ENCODE assay signal across 8 cellular contexts in the genomic region with DNA sequence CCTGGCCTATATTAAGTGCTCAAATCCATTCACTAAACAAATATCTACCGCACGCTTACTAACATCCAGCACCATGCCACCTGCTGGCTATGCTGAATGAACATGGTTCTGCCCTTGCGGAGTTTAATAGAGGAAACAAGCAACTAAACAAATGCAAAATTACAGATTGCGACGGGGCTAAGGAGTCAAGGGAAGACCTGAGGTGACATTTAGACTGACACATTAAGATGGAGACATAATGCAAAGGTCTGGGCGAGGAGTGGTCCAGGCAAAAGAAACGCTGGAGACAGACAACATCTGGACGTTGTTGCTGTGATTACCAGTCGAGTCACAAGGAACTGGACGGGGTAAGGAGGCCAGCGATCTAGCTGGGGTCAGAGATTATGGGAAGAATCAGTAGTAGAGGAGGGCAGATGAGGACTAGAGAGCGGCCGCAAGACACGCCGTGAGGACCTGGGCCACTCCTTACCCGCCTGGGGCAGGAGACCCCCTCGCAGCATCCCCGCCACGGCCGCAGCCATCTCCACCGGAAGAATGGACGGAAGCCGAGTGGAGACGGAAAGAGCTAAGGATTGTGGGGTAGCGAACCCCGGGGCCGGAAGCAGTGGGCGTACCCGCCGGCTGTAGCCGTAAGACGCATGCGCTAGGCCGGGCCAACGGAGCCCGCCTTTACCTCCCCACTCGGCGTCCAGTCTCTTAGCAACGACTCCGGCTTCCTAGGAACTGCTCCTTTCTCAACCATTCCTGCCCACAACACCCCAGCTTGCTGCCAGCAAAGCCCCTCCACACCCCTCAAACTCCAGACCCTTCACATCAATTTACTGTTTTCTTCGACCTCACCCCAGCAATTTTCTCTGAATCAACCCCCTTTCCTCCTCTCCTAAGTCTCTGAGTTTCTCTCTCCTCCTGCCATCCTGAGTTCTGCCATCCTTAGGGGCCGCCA. TPM values are rescaled to one million over a fixed set of nuclear protein-coding genes. Genes with fewer than 3 reads are reported as not detected.
DNase-seq lines count a peak whose midpoint lies in the region; ATAC-seq, FAIRE-seq and TF ChIP-seq lines count a peak whose summit lies in the region.

A gene with protein sequence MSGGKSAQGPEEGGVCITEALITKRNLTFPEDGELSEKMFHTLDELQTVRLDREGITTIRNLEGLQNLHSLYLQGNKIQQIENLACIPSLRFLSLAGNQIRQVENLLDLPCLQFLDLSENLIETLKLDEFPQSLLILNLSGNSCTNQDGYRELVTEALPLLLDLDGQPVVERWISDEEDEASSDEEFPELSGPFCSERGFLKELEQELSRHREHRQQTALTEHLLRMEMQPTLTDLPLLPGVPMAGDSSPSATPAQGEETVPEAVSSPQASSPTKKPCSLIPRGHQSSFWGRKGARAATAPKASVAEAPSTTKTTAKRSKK (plus strand): TSS at position 680 of the 943 bp plus-strand sequence. CDS start 320 bp downstream, outside the sequence.
A gene (minus strand): TSS at position 551 of the 943 bp plus-strand sequence. CDS start 30 bp downstream, at position 521.

- H3K36me3 ChIP-seq in adrenal gland (replicated peaks in 1 of 2) = peaks cover 0 to 27% of the 10 kb centered on the region in 2 donors

- ATAC-seq in HG02798 (IDR thresholded peaks at IDR 0.05; ENCODE audit: poor library complexity, unreplicated experiment) = peak; percentile 97
- peak; percentile 96 for ATAC-seq in left cardiac atrium

- no peaks in the 10 kb centered on the region for H3K27me3 ChIP-seq in adrenal gland

- H3K9me3 ChIP-seq in adrenal gland (replicated peaks in 1 of 3) = no peaks in the 10 kb centered on the region

- H3K4me1 ChIP-seq in adrenal gland (replicated peaks in 1 of 2) = peaks cover 6 to 16% of the 10 kb centered on the region in 2 donors

- FAIRE-seq in GM12891 (lab: Jason Lieb, UNC) = peak; percentile 94

- peak within 1 kb of the TSS in 3 of 4 donors; percentile 14 to 95 (median 55) for H3K4me3 ChIP-seq in adrenal gland

- H3K27ac ChIP-seq in adrenal gland = peak within 1 kb of the TSS in 4 of 5 donors; percentile 24 to 85 (median 57)

- TF ChIP-seq POLR2A in GM12891 (IDR thresholded peaks at IDR 0.05; ENCODE audit: low read depth, low read length) = peak; percentile 96
- TF ChIP-seq POLR2A in adrenal gland (IDR thresholded peaks at IDR 0.05) = peak; percentile 42 to 73

- peak; percentile 98 for DNase-seq in GM12891 (ENCODE audit: insufficient read length, low spot score)
- DNase-seq in NCI-H1436 (lab: John Stamatoyannopoulos, UW) = peak; percentile 95
- DNase-seq in SW480 (ENCODE audit: low spot score) = peak; percentile 90
- DNase-seq in adrenal gland = peak; percentile 92 to 97 (median 94)
- peak; percentile 95 for DNase-seq in left cardiac atrium
- DNase-seq in posterior vena cava (ENCODE audit: low spot score) = peak; percentile 98
- DNase-seq in ureter (ENCODE audit: low spot score) = peak; percentile 95

- 0 to 1% (median 0%) methylated on average over 35 to 42 of the region's 42 CpGs for WGBS in adrenal gland, 4 donors

- intact Hi-C loops in adrenal gland (cut with DNase I) = no loop called here
- intact Hi-C loops in left cardiac atrium (cut with DNase I) = no loop called here
- intact Hi-C loops in posterior vena cava (cut with DNase I) = no loop called here

- peak in 5 of 6 experiments; percentile 9 to 32 (median 22) for TF ChIP-seq CTCF in adrenal gland (IDR thresholded peaks at IDR 0.05)

TF ChIP-seq in GM12891, 5 proteins besides CTCF, POLR2A, EP300 and RAD21:
- no peak for TF ChIP-seq SPI1 (IDR thresholded peaks at IDR 0.05; ENCODE audit: low read depth, low read length)
- peak; percentile 97 for TF ChIP-seq POLR2AphosphoS5 (IDR thresholded peaks at IDR 0.05; ENCODE audit: low read depth, low read length)
- TF ChIP-seq TAF1 (IDR thresholded peaks at IDR 0.05; ENCODE audit: low read depth, low read length) = peak; percentile 94
- TF ChIP-seq PAX5 (IDR thresholded peaks at IDR 0.05; ENCODE audit: insufficient read depth, low read length, severe bottlenecking) = no peak
- TF ChIP-seq POU2F2 (IDR thresholded peaks at IDR 0.05; ENCODE audit: low read depth, low read length) = peak; percentile 87; the same call in 1 of the 2 replicates

RNA-seq across cellular contexts. Expression of the first gene that starts in this region (rescaled TPM):
- polyA plus RNA-seq in GM12891 (2012; ENCODE audit: low read depth, missing spikeins) = 0.56 TPM
- under 1 TPM in 5 of 8 donors, not detected in 3; 0.20 to 0.81 (median 0.28) TPM for total RNA-seq in adrenal gland
- 1 to 10 TPM; 1.6 to 2.3 (median 1.9) TPM for polyA plus RNA-seq in adrenal gland
- total RNA-seq in left cardiac atrium = not detected
- not detected for total RNA-seq in posterior vena cava
- 0.31 TPM for total RNA-seq in ureter

RNA-seq across cellular contexts. Expression of the second gene that starts in this region (rescaled TPM):
- polyA plus RNA-seq in GM12891 (2012; ENCODE audit: low read depth, missing spikeins) = 40.8 TPM
- total RNA-seq in adrenal gland (10 to 100 TPM; 29.0 to 72.5 (median 46.7) TPM), left cardiac atrium (10 to 100 TPM; 33.9 to 38.8 TPM), posterior vena cava (10 to 100 TPM; 23.9 to 28.6 TPM), ureter (38.2 TPM)
- polyA plus RNA-seq in adrenal gland = 10 to 100 TPM; 37.6 to 41.1 (median 38.5) TPM

Comparison
In these comparisons a context has a peak if more than half of its experiments do, and no peak if none do; other contexts are left out.
1. Peak in every context shown above with its lines: DNase-seq, ATAC-seq, H3K4me3 ChIP-seq and H3K27ac ChIP-seq.